1 cellular context compared by ENCODE assay signal in the genomic region with DNA sequence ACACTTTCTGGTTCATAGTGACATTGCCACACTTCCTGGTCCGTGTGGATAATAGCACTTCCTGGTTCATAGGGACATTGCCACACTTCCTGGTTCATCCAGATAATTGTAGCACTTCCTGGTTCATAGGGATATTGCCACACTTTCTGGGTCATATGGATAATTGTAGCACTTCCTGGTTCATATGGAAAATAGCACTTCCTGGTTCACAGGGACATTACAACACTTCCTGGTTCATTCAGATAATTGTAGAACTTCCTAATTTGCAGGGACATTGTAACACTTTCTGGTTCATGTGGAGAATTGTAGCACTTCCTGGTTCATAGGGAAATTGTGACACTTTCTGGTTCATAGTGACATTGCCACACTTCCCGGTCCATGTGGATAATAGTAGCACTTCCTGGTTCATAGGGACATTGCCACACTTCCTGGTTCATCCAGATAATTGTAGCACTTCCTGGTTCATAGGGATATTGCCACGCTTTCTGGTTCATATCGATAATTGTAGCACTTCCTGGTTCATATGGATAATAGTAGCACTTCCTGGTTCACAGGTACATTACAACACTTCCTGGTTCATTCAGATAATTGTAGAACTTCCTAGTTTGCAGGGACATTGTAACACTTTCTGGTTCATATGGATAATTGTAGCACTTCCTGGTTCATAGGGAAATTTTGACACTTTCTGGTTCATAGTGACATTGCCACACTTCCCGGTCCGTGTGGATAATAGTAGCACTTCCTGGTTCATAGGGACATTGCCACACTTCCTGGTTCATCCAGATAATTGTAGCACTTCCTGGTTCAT.
TF ChIP-seq lines count a peak whose summit lies in the region.

No MANE protein-coding gene starts in this region.

TF ChIP-seq in K562, 482 proteins besides CTCF, POLR2A, EP300 and RAD21 (continued from another document):
- TF ChIP-seq CEBPG (CRISPR knock-in tag; IDR thresholded peaks at IDR 0.05) (peak; percentile 74), CEBPG (tag; conservative IDR thresholded peaks at IDR 0.05 in 1 of 2, IDR thresholded peaks at IDR 0.05 in 1 of 2) (peak; percentile 69 to 85), MTA2 (IDR thresholded peaks at IDR 0.05; ENCODE audit: low read depth) (peak; percentile 81), HCFC1 (IDR thresholded peaks at IDR 0.05; ENCODE audit: low read depth, low read length) (peak; percentile 48)
- TF ChIP-seq, protein P1, sequence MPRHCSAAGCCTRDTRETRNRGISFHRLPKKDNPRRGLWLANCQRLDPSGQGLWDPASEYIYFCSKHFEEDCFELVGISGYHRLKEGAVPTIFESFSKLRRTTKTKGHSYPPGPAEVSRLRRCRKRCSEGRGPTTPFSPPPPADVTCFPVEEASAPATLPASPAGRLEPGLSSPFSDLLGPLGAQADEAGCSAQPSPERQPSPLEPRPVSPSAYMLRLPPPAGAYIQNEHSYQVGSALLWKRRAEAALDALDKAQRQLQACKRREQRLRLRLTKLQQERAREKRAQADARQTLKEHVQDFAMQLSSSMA (CRISPR knock-in tag; IDR thresholded peaks at IDR 0.05): peak; percentile 97
- TF ChIP-seq, protein P2, sequence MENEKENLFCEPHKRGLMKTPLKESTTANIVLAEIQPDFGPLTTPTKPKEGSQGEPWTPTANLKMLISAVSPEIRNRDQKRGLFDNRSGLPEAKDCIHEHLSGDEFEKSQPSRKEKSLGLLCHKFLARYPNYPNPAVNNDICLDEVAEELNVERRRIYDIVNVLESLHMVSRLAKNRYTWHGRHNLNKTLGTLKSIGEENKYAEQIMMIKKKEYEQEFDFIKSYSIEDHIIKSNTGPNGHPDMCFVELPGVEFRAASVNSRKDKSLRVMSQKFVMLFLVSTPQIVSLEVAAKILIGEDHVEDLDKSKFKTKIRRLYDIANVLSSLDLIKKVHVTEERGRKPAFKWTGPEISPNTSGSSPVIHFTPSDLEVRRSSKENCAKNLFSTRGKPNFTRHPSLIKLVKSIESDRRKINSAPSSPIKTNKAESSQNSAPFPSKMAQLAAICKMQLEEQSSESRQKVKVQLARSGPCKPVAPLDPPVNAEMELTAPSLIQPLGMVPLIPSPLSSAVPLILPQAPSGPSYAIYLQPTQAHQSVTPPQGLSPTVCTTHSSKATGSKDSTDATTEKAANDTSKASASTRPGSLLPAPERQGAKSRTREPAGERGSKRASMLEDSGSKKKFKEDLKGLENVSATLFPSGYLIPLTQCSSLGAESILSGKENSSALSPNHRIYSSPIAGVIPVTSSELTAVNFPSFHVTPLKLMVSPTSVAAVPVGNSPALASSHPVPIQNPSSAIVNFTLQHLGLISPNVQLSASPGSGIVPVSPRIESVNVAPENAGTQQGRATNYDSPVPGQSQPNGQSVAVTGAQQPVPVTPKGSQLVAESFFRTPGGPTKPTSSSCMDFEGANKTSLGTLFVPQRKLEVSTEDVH (IDR thresholded peaks at IDR 0.05; ENCODE audit: low read depth, partially characterized antibody): peak; percentile 94
TF ChIP-seq in K562: peak in this region for 37; not testable (repeated sequence) for 445.
